1 cellular context compared by ENCODE assay signal in the genomic region with DNA sequence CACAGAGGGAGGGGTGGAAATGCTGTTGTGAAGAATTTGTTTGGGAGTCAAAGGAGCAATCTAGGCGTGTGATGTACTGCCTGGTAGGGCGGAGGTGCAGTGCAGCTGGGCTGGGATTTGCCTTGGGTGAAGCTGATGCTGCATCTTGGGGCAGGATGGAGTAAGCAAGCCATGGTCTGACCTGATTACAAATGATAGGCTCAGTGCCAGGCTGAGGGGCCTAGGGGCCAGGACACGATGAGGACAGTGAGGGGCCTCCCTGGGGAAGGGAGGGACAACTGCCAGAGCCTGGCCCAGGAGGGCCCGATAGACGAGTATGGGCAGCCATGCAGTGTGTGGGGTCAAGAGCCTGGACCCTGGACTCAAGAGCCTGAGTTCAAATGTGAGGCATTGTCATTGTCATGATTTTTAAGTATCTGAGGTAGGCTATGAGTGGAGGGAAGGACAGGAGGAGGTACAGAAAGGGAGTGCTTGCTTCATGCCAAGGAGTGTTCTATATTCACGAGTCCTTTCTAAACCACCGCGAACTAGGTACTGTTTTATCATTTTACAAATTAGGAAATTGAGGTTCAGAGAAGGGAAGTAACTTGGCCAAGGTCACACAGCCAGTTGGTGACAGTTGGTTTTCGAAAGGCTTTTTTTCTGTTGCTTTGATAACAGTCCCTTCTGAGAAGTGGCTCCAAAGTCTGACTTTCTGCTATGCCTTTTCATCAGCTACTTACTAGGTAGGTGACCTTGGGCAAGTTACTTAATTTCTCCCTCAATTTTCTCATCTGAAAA.
TF ChIP-seq lines count a peak whose summit lies in the region.

No MANE protein-coding gene starts in this region.

TF ChIP-seq in HepG2, 621 proteins besides CTCF, POLR2A, EP300 and RAD21:
- TF ChIP-seq TBL1XR1 (IDR thresholded peaks at IDR 0.05; ENCODE audit: borderline replicate concordance, low read length, partially characterized antibody) (no peak), SALL1 (CRISPR knock-in tag; IDR thresholded peaks at IDR 0.05) (0 out of 2 replicates have a peak, but pooled peaks have one; percentile 12), HNF4A (CRISPR knock-in tag; IDR thresholded peaks at IDR 0.05) (peak; percentile 19; the same call in 1 of the 2 replicates)
